Comparison of ENCODE assay signal across 8 cellular contexts in the genomic region with DNA sequence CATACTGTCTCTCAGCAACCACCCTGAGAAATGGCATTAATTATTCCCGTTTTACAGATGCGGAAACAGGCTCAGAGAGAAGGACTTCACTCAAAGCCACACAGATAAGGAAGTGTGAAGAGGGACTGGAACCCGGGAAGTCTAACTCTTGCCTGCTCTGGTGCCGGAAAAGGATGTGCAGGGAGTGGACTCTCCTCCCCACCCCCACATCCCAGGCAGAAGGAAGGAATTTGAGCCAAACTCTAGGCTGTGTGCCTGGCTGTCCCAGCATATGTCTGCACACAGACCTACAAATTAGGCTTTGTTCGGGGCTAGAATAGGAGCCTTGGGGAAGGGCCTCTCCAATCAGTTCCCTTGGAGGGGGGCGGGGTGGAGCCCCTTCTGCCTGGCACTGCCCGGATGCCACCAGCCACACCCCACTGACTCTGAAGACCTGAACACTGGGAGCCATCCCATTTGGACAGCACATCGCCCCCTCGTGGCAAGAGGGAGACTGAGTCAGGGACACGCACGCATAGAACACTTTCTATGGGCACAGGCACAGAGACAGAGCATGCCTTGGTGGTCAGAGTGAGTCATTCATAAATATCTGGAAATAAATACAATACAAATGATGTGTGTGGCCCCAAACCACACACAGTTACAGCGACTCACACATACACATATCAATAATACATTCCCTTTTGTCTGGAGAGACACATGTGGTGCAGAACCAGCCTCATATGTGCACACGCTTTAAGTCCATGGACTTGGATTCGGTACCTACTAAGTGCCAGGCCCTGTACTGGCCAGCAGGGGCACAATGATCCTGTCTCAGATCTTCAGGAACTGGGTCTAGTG. TPM values are rescaled to one million over a fixed set of nuclear protein-coding genes. Genes with fewer than 3 reads are reported as not detected.
A peak's percentile ranks its signal among the peaks of the same experiment; 100 is the strongest.
DNase-seq lines count a peak whose midpoint lies in the region; ATAC-seq, FAIRE-seq and TF ChIP-seq lines count a peak whose summit lies in the region.

No MANE protein-coding gene starts in this region.

- no peak overlapping the region for H2AFZ ChIP-seq in hepatocyte

- peak; percentile 86 for TF ChIP-seq CTCF in GM12865 (IDR thresholded peaks at IDR 0.05; ENCODE audit: insufficient read depth, low read depth, low read length, missing control alignments)
- TF ChIP-seq CTCF in astrocyte of the cerebellum (IDR thresholded peaks at IDR 0.05; ENCODE audit: low read depth, low read length, missing control alignments): peak; percentile 81
- peak; percentile 91 for TF ChIP-seq CTCF in hepatocyte (IDR thresholded peaks at IDR 0.05; ENCODE audit: poor library complexity)

- H3K4me1 ChIP-seq in hepatocyte (ENCODE audit: insufficient read depth) (peaks cover 6% of the 10 kb centered on the region), small intestine (ENCODE audit: control insufficient read depth in 2 of 2, insufficient read depth in 1 of 2, low read depth in 1 of 2, low read length in 1 of 2) (no peaks in the 10 kb centered on the region)

- H3K27ac ChIP-seq in hepatocyte: no peak overlapping the region
- no peak overlapping the region for H3K27ac ChIP-seq in small intestine (ENCODE audit: low read depth in 1 of 2, low read length in 1 of 2)

- no peak for FAIRE-seq in small intestine (lab: Jason Lieb, UNC)

- ATAC-seq in HG02571 (IDR thresholded peaks at IDR 0.05; ENCODE audit: unreplicated experiment) (peak; percentile 72), HG03139 (IDR thresholded peaks at IDR 0.05; ENCODE audit: unreplicated experiment) (no peak)

- no peaks in the 10 kb centered on the region for H3K9me2 ChIP-seq in hepatocyte (replicated peaks; ENCODE audit: insufficient read depth)

- peak; percentile 84 for DNase-seq in GM12865 (ENCODE audit: low read depth)
- DNase-seq in NCI-H146 treated with DMSO at 0.1 percent for 48 hours (lab: John Stamatoyannopoulos, UW; ENCODE audit: unreplicated experiment): peak; percentile 50
- peak; percentile 46 to 80 (median 63) for DNase-seq in T-helper 2 cell
- peak; percentile 84 for DNase-seq in astrocyte of the cerebellum (ENCODE audit: low read depth)
- DNase-seq in hepatocyte (ENCODE audit: low spot score): peak; percentile 92
- DNase-seq in small intestine: peak; percentile 88

- H3K4me3 ChIP-seq in GM12865 (ENCODE audit: low read depth, low read length) (no peak overlapping the region), astrocyte of the cerebellum (ENCODE audit: low read depth, low read length) (no peak overlapping the region), hepatocyte (no peak overlapping the region), small intestine (ENCODE audit: low read depth in 1 of 2, low read length in 2 of 2) (no peak overlapping the region)

- H3K79me2 ChIP-seq in hepatocyte: no peaks in the 10 kb centered on the region

- in situ Hi-C loops in astrocyte of the cerebellum (cut with HindIII; ENCODE audit: low sequenced_read_pairs): no loop called here

- H4K20me1 ChIP-seq in hepatocyte (ENCODE audit: insufficient read depth, poor library complexity, severe bottlenecking): no peaks in the 10 kb centered on the region

- 34% methylated on average over 14 of the region's 14 CpGs for WGBS in hepatocyte (ENCODE audit: low lambda C conversion rate, missing lambda C conversion rate)
- WGBS in small intestine, 3 donors: 14 to 17% (median 16%) methylated on average over 14 of the region's 14 CpGs

- H3K36me3 ChIP-seq in hepatocyte (replicated peaks; ENCODE audit: insufficient read depth, low read depth) (no peaks in the 10 kb centered on the region), small intestine (ENCODE audit: control insufficient read depth in 2 of 2, insufficient read depth in 2 of 2, low read length in 2 of 2) (no peaks in the 10 kb centered on the region)

- peaks cover under 1% of the 10 kb centered on the region for H3K27me3 ChIP-seq in hepatocyte
- H3K27me3 ChIP-seq in small intestine (ENCODE audit: control insufficient read depth in 2 of 2, insufficient read depth in 2 of 2, low read length in 2 of 2): no peaks in the 10 kb centered on the region

- H3K9me3 ChIP-seq in hepatocyte (ENCODE audit: low read depth) (no peaks in the 10 kb centered on the region), small intestine (ENCODE audit: control insufficient read depth, low read depth) (no peaks in the 10 kb centered on the region)

- H3K4me2 ChIP-seq in hepatocyte: no peak overlapping the region

RNA-seq across cellular contexts. Expression of a gene that starts 13.1 kb away (rescaled TPM):
- total RNA-seq in hepatocyte: 62.9 and 73.6 TPM in 2 replicates
- 88.5 and 90.7 TPM in 2 replicates for polyA plus RNA-seq in hepatocyte
- 10 to 100 TPM; 13.6 to 41.3 (median 16.8) TPM for polyA plus RNA-seq in small intestine

RNA-seq across cellular contexts. Expression of a gene that starts 18.2 kb away (rescaled TPM):
- total RNA-seq in hepatocyte: 2.5 and 6.0 TPM in 2 replicates
- 8.4 and 10.5 TPM in 2 replicates for polyA plus RNA-seq in hepatocyte
- 10 to 100 TPM in 2 of 3 donors, 1 to 10 TPM in 1; 3.1 to 38.5 (median 19.2) TPM for polyA plus RNA-seq in small intestine

RNA-seq across cellular contexts. Expression of a gene that starts 18.3 kb away (rescaled TPM):
- total RNA-seq in hepatocyte: 92.4 and 102 TPM in 2 replicates
- polyA plus RNA-seq in hepatocyte: 93.6 and 126 TPM in 2 replicates
- polyA plus RNA-seq in small intestine: 100 to 1,000 TPM in 1 of 3 donors, 10 to 100 TPM in 2; 35.0 to 104 (median 70.5) TPM

RNA-seq across cellular contexts. Expression of a gene that starts 25.4 kb away (rescaled TPM):
- 3.2 and 5.0 TPM in 2 replicates for total RNA-seq in hepatocyte
- 4.0 and 5.1 TPM in 2 replicates for polyA plus RNA-seq in hepatocyte
- polyA plus RNA-seq in small intestine: 1 to 10 TPM; 1.6 to 7.7 (median 1.8) TPM

RNA-seq across cellular contexts. Expression of a gene that starts 25.4 kb away (rescaled TPM):
- total RNA-seq in hepatocyte: 60.1 and 65.9 TPM in 2 replicates
- polyA plus RNA-seq in hepatocyte: 111 and 112 TPM in 2 replicates
- 100 to 1,000 TPM; 106 to 122 (median 108) TPM for polyA plus RNA-seq in small intestine
